ENCODE assay signal across 14 cellular contexts in genomic region chr16:71255721-71256120, GRCh38. TPM values are rescaled to one million over a fixed set of nuclear protein-coding genes. Genes with fewer than 3 reads are reported as not detected.
DNase-seq lines count a peak whose midpoint lies in the region; ATAC-seq and TF ChIP-seq lines count a peak whose summit lies in the region.
"Had no signal": no experiment of that assay in that cellular context is flagged by ENCODE, and none has a peak within 500 bp of the region (broad histone marks: within the 10 kb centered on the region; RNA-seq: fewer than 3 reads in every experiment).

No MANE protein-coding gene starts in this region.

- no peaks in the 10 kb centered on the region for H3K9me3 Mint-ChIP-seq in immature natural killer cell
- H3K9me3 Mint-ChIP-seq in endothelial cell (ENCODE audit: unreplicated experiment), result no peaks in the 10 kb centered on the region
- H3K9me3 Mint-ChIP-seq: CD14-positive monocyte had no signal

- peak overlapping the region; percentile 18 to 73 (median 58) for H3K4me3 Mint-ChIP-seq in immature natural killer cell
- H3K4me3 Mint-ChIP-seq in endothelial cell (ENCODE audit: unreplicated experiment), result no peak overlapping the region
- H3K4me3 Mint-ChIP-seq: CD14-positive monocyte had no signal

- peak; percentile 71 for DNase-seq in DMS 273 (lab: John Stamatoyannopoulos, UW; ENCODE audit: unreplicated experiment)
- DNase-seq in NCI-H748 treated with DMSO at 0.1 percent for 48 hours (lab: John Stamatoyannopoulos, UW), result peak; percentile 32
- peak; percentile 41 to 62 (median 47) for DNase-seq in immature natural killer cell
- peak in 7 of 10 donors; percentile 11 to 84 (median 43) for DNase-seq in posterior cingulate gyrus
- DNase-seq in NCI-H226, result no peak
- no peak for DNase-seq in endothelial cell (ENCODE audit: low spot score)
- DNase-seq: activated CD8-positive, alpha-beta memory T cell treated with anti-CD3 and anti-CD28 coated beads for 24 hours; esophagus squamous epithelium; left colon; PC-9; stimulated activated naive CD8-positive, alpha-beta T cell treated with anti-CD3 and anti-CD28 coated beads, Interleukin-15, Interleukin-2, amounts not matched to agents 100 U/mL and 50 U/mL, for 24 hours had no signal

- TF ChIP-seq CTCF in endothelial cell (IDR thresholded peaks at IDR 0.05; ENCODE audit: unreplicated experiment), result no peak

- ATAC-seq in GM21737 (IDR thresholded peaks at IDR 0.05; ENCODE audit: unreplicated experiment), result no peak
- ATAC-seq: left colon; stimulated activated naive CD8-positive, alpha-beta T cell treated with anti-CD3 and anti-CD28 coated beads, Interleukin-15, Interleukin-2, amounts not matched to agents 100 U/mL and 50 U/mL, for 24 hours had no signal

- H3K27ac Mint-ChIP-seq in immature natural killer cell (peak overlapping the region; percentile 58 to 90 (median 77)), endothelial cell (ENCODE audit: unreplicated experiment) (no peak overlapping the region)

- intact Hi-C loops in posterior cingulate gyrus (cut with DNase I), result no loop called here

- H3K36me3 Mint-ChIP-seq in immature natural killer cell (peaks cover 0 to 5% (median 0%) of the 10 kb centered on the region in 3 donors), endothelial cell (ENCODE audit: low read depth, unreplicated experiment) (peaks cover 4% of the 10 kb centered on the region)
- H3K36me3 Mint-ChIP-seq: CD14-positive monocyte had no signal

- peaks cover 66 to 67% of the 10 kb centered on the region in 2 donors for H3K4me1 Mint-ChIP-seq in immature natural killer cell
- peaks cover 35% of the 10 kb centered on the region for H3K4me1 Mint-ChIP-seq in endothelial cell (ENCODE audit: unreplicated experiment)

- H3K27me3 Mint-ChIP-seq in immature natural killer cell (ENCODE audit: low read depth in 3 of 3), result peaks cover 0 to 3% (median 0%) of the 10 kb centered on the region in 3 donors
- H3K27me3 Mint-ChIP-seq in endothelial cell (ENCODE audit: unreplicated experiment), result peaks cover 4% of the 10 kb centered on the region

RNA-seq across cellular contexts. Expression of gene HYDIN, which starts 25.2 kb away (rescaled TPM):
- polyA plus RNA-seq in immature natural killer cell, result under 1 TPM in 2 of 3 donors, not detected in 1; 0.24 to 0.26 TPM
- 2.5 TPM for total RNA-seq in endothelial cell (ENCODE audit: unreplicated experiment)
- total RNA-seq: vagina had no signal
- polyA plus RNA-seq: CD14-positive monocyte had no signal

RNA-seq across cellular contexts. Expression of gene CMTR2, which starts 33.5 kb away (rescaled TPM):
- polyA plus RNA-seq in immature natural killer cell, result 10 to 100 TPM; 18.6 to 42.9 (median 19.0) TPM
- 26.7 TPM for total RNA-seq in endothelial cell (ENCODE audit: unreplicated experiment)

Comparison
In these comparisons a context has a peak if more than half of its experiments do, and no peak if none do; other contexts are left out.
1. DNase-seq: peak in DMS 273 (single experiment), NCI-H748 treated with DMSO at 0.1 percent for 48 hours (single experiment), immature natural killer cell (3 of 3) and posterior cingulate gyrus (7 of 10); none in NCI-H226 (single experiment) and endothelial cell (single experiment).